In the genomic region with DNA sequence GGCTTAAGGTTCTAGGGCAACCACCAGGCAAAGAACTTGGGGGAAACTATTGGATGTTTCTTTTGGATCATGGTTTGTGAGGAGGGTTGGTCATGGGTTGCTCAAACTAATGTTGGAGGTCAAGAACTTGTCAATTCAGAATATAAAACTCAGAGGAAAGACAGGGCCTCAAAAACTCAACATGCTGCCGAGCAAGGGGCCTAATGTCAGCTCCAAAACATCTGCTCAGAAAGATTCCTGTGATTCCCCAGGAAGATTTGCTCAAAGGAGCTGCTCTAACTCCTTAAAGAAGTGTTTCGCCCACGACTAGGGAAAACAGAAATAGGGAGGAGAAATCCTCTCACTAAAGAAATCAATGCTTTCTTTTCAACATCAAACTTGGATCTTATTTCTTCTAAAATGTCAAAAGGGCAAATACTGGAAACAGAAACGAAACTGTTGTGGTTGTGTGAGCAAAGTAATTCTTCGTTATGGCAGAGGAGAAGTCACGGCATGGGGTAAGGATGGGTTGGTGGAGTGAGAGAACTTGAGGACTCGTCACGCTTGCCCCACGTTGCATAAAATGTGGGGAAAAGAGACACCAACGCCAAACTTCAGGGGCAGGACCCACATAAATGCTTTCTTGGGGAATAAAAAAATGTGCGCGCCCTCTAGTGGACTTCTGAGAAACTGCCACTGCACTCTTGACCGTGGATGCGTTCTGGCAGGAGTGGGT, we compare ENCODE assay signal across 9 cellular contexts. TPM values are rescaled to one million over a fixed set of nuclear protein-coding genes. Genes with fewer than 3 reads are reported as not detected.
DNase-seq lines count a peak whose midpoint lies in the region; ATAC-seq, FAIRE-seq and TF ChIP-seq lines count a peak whose summit lies in the region.
"Had no signal": no experiment of that assay in that cellular context is flagged by ENCODE, and none has a peak within 500 bp of the region (broad histone marks: within the 10 kb centered on the region; RNA-seq: fewer than 3 reads in every experiment).

No MANE protein-coding gene starts in this region.

- no peak for DNase-seq in D721Med (ENCODE audit: insufficient read length, low spot score)
- peak; percentile 50 for DNase-seq in RPMI7951 (ENCODE audit: low read depth)
- peak in 3 of 4 experiments; percentile 2 to 6 (median 2) for DNase-seq in activated naive CD4-positive, alpha-beta T cell (lab: John Stamatoyannopoulos, UW)
- peak; percentile 20 to 85 (median 59) for DNase-seq in head of caudate nucleus
- peak; percentile 62 to 67 for DNase-seq in psoas muscle
- DNase-seq in GOT3 (lab: John Stamatoyannopoulos, UW): no peak

- peak overlapping the region; percentile 41 for H3K27ac ChIP-seq in psoas muscle
- H3K27ac ChIP-seq: epithelial cell of prostate had no signal

- FAIRE-seq in D721Med (lab: Jason Lieb, UNC): no peak

- WGBS in psoas muscle, 3 donors: 15 to 26% (median 16%) methylated on average over 14 of the region's 14 CpGs

- peak overlapping the region; percentile 55 for H3K4me3 ChIP-seq in psoas muscle

- no peaks in the 10 kb centered on the region for H3K36me3 ChIP-seq in psoas muscle (ENCODE audit: insufficient read depth in 1 of 2, low read depth in 1 of 2)

- H3K9me3 ChIP-seq in psoas muscle: no peaks in the 10 kb centered on the region

- ATAC-seq in GM19452 (IDR thresholded peaks at IDR 0.05; ENCODE audit: unreplicated experiment): peak; percentile 50
- peak; percentile 26 for ATAC-seq in HG03558 (IDR thresholded peaks at IDR 0.05; ENCODE audit: extremely low read depth, unreplicated experiment)
- peak; percentile 59 to 79 (median 66) for ATAC-seq in psoas muscle

- H3K27me3 ChIP-seq in psoas muscle (ENCODE audit: insufficient read depth in 3 of 3, low read length in 2 of 3): no peaks in the 10 kb centered on the region

- TF ChIP-seq CTCF in D721Med (IDR thresholded peaks at IDR 0.05; ENCODE audit: insufficient read depth, missing control alignments) (peak; percentile 77), psoas muscle (IDR thresholded peaks at IDR 0.05) (peak; percentile 96)

- peaks cover 9% of the 10 kb centered on the region for H3K4me1 ChIP-seq in psoas muscle

- intact Hi-C loops in head of caudate nucleus (cut with DNase I): no loop called here
- intact Hi-C loops in psoas muscle (cut with DNase I): loop anchor here (5.0 to 10.0 kb wide), 6 partner anchors 117 to 547 kb away; no protein-coding TSS in a partner anchor

RNA-seq across cellular contexts. Expression of a gene that starts 3.8 kb away (rescaled TPM):
- total RNA-seq in RPMI7951 (2014; rRNA removed; shearing (Covaris generic)): not detected in 2 replicates
- total RNA-seq in psoas muscle: 10 to 100 TPM; 15.0 to 30.2 (median 22.3) TPM
- 10 to 100 TPM in 2 of 3 donors, 1 to 10 TPM in 1; 5.3 to 18.7 (median 10.4) TPM for polyA plus RNA-seq in psoas muscle

Comparison
In these comparisons a context has a peak if more than half of its experiments do, and no peak if none do; other contexts are left out.
1. DNase-seq: peak in RPMI7951 (single experiment), activated naive CD4-positive, alpha-beta T cell (3 of 4), head of caudate nucleus (42 of 42) and psoas muscle (2 of 2); none in D721Med (single experiment) and GOT3 (single experiment).
2. RNA of a gene that starts 3.8 kb away (total RNA-seq): 15.0 to 30.2 TPM in psoas muscle; not detected in RPMI7951; every median in the first group is over 10 times any median in the second.
3. Peak in every context shown above with its lines, with median percentiles within 50 percentile points of each other: ATAC-seq.